ENCODE assay signal across 28 cellular contexts in genomic region chr13:42014119-42014518, GRCh38.
"Had no signal": no experiment of that assay in that cellular context is flagged by ENCODE, and none has a peak within 500 bp of the region (broad histone marks: within the 10 kb centered on the region; RNA-seq: fewer than 3 reads in every experiment).

No MANE protein-coding gene starts in this region.

- H3K4me2 ChIP-seq: neural progenitor cell had no signal

- H3K79me2 ChIP-seq: parathyroid adenoma had no signal

- H3K9me3 ChIP-seq: ovary, psoas muscle, right lobe of liver, sigmoid colon, stomach, thoracic aorta, thyroid gland, tibial nerve, upper lobe of left lung, vagina had no signal

- H3K9me3 Mint-ChIP-seq: nephron; neural progenitor cell; stimulated activated effector memory CD8-positive, alpha-beta T cell treated with anti-CD3 and anti-CD28 coated beads, Interleukin-12 subunit alpha, Interleukin-12 subunit beta, amount 100 ng/mL, for 72 hours; stimulated activated naive B cell treated with anti-CD40 and anti-IgM and Interleukin-4, amounts not matched to agents 10 μg/mL and 1 μg/mL and 100 μg/mL, for 72 hours; stimulated activated naive CD8-positive, alpha-beta T cell treated with anti-CD3 and anti-CD28 coated beads, Interleukin-15, Interleukin-2, amounts not matched to agents 100 ng/mL and 50 ng/mL, for 24 hours had no signal

- H3K9ac ChIP-seq: neural progenitor cell, parathyroid adenoma had no signal

- H3K27ac Mint-ChIP-seq: nephron; neural progenitor cell; progenitor cell of endocrine pancreas; stimulated activated effector memory CD8-positive, alpha-beta T cell treated with anti-CD3 and anti-CD28 coated beads, Interleukin-12 subunit alpha, Interleukin-12 subunit beta, amount 100 ng/mL, for 72 hours; stimulated activated naive B cell treated with anti-CD40 and anti-IgM and Interleukin-4, amounts not matched to agents 10 μg/mL and 1 μg/mL and 100 μg/mL, for 72 hours; stimulated activated naive CD8-positive, alpha-beta T cell treated with anti-CD3 and anti-CD28 coated beads, Interleukin-15, Interleukin-2, amounts not matched to agents 100 ng/mL and 50 ng/mL, for 24 hours had no signal

- H3K36me3 Mint-ChIP-seq: neural progenitor cell; stimulated activated effector memory CD8-positive, alpha-beta T cell treated with anti-CD3 and anti-CD28 coated beads, Interleukin-12 subunit alpha, Interleukin-12 subunit beta, amount 100 ng/mL, for 72 hours; stimulated activated naive B cell treated with anti-CD40 and anti-IgM and Interleukin-4, amounts not matched to agents 10 μg/mL and 1 μg/mL and 100 μg/mL, for 72 hours had no signal

- H3K4me1 ChIP-seq: neural progenitor cell, parathyroid adenoma, psoas muscle, right lobe of liver, sigmoid colon, tibial nerve, vagina had no signal

- H3K36me3 ChIP-seq: neural progenitor cell, ovary, right lobe of liver, sigmoid colon, stomach, thoracic aorta, thyroid gland, tibial nerve, upper lobe of left lung, vagina had no signal

- H3K4me3 ChIP-seq: neural progenitor cell, ovary, psoas muscle, right lobe of liver, sigmoid colon, stomach, thoracic aorta, thyroid gland, tibial nerve, upper lobe of left lung, vagina had no signal

- DNase-seq: occipital lobe; ovary; posterior cingulate gyrus; psoas muscle; right cardiac atrium; right lobe of liver; sigmoid colon; small intestine; stimulated activated CD4-positive, alpha-beta T cell treated with anti-CD3 and anti-CD28 coated beads, Interleukin-15, amount 100 ng/mL, for 24 hours; stimulated activated CD4-positive, alpha-beta T cell treated with anti-CD3 and anti-CD28 coated beads, Interleukin-2, amount 100 ng/mL, for 24 hours; stimulated activated CD4-positive, alpha-beta T cell treated with anti-CD3 and anti-CD28 coated beads, Interleukin-2, amount 100 ng/mL, for 48 hours; stimulated activated CD4-positive, alpha-beta T cell treated with anti-CD3 and anti-CD28 coated beads, Interleukin-4, amount 100 ng/mL, for 24 hours; stimulated activated naive B cell treated with anti-CD40 and anti-IgM and Interleukin-4, amounts not matched to agents 10 μg/mL and 1 μg/mL and 100 μg/mL, for 72 hours; stimulated activated naive CD4-positive, alpha-beta T cell treated with Interleukin-2 at 50 U/mL for 16 hours; stomach; thyroid gland; trophoblast cell; upper lobe of left lung had no signal

- H3K4me3 Mint-ChIP-seq: nephron; neural progenitor cell; stimulated activated effector memory CD8-positive, alpha-beta T cell treated with anti-CD3 and anti-CD28 coated beads, Interleukin-12 subunit alpha, Interleukin-12 subunit beta, amount 100 ng/mL, for 72 hours; stimulated activated naive B cell treated with anti-CD40 and anti-IgM and Interleukin-4, amounts not matched to agents 10 μg/mL and 1 μg/mL and 100 μg/mL, for 72 hours; stimulated activated naive CD8-positive, alpha-beta T cell treated with anti-CD3 and anti-CD28 coated beads, Interleukin-15, Interleukin-2, amounts not matched to agents 100 ng/mL and 50 ng/mL, for 24 hours had no signal

- FAIRE-seq: urothelium cell line had no signal

- ATAC-seq: psoas muscle; right cardiac atrium; right lobe of liver; stimulated activated effector memory CD8-positive, alpha-beta T cell treated with anti-CD3 and anti-CD28 coated beads, Interleukin-12 subunit alpha, Interleukin-12 subunit beta, amount 100 ng/mL, for 72 hours; stimulated activated naive B cell treated with anti-CD40 and anti-IgM and Interleukin-4, amounts not matched to agents 10 μg/mL and 1 μg/mL and 100 μg/mL, for 72 hours had no signal

- H2AFZ ChIP-seq: neural progenitor cell, parathyroid adenoma had no signal

- H3K27me3 ChIP-seq: neural progenitor cell, ovary, right lobe of liver, sigmoid colon, stomach, thyroid gland, tibial nerve, upper lobe of left lung, vagina had no signal

- H3K27ac ChIP-seq: neural progenitor cell, ovary, parathyroid adenoma, psoas muscle, right lobe of liver, sigmoid colon, stomach, thoracic aorta, thyroid gland, tibial nerve, upper lobe of left lung, vagina had no signal

- H3K4me1 Mint-ChIP-seq: stimulated activated effector memory CD8-positive, alpha-beta T cell treated with anti-CD3 and anti-CD28 coated beads, Interleukin-12 subunit alpha, Interleukin-12 subunit beta, amount 100 ng/mL, for 72 hours; stimulated activated naive B cell treated with anti-CD40 and anti-IgM and Interleukin-4, amounts not matched to agents 10 μg/mL and 1 μg/mL and 100 μg/mL, for 72 hours had no signal
